In the genomic region with DNA sequence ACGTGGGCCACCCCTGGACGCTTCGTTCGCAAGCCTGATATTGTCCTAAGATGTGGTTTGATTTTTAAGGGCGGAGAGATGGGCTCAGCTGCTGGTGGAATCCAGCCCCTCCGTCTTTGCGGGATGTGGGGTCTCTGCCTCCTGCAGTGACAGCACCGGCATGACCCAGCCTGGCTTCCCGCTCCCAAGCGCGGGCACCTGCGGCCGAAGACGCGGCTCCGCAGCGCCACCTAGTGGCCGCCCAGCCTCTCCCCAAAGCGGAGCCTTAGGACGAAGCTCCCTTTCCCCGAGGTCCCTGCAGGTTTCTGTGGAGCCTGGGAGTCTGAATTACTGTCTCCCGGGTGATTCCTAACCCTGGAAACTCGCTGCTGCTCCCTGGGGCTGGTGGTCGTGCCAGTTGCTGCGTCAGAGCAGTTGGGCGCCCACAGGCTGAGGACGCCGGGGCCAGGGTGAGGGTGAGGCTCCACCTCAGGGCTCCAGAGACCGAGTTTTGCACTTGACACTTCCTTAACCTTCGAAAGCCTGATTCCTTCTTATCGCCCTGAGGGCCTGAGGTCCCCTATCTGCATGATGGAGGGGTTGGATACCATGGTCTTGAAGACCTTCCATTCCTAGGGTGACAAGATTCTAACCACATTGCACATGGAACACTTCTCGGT, we compare ENCODE assay signal across 8 cellular contexts.
DNase-seq lines count a peak whose midpoint lies in the region; ATAC-seq, FAIRE-seq and TF ChIP-seq lines count a peak whose summit lies in the region.

No MANE protein-coding gene starts in this region.

- H3K4me1 Mint-ChIP-seq in progenitor cell of endocrine pancreas (ENCODE audit: low read depth) = peaks cover 14% of the 10 kb centered on the region

- TF ChIP-seq CTCF in AG04450 (IDR thresholded peaks at IDR 0.05; ENCODE audit: low read depth, low read length) (peak; percentile 87), progenitor cell of endocrine pancreas (IDR thresholded peaks at IDR 0.05; ENCODE audit: unreplicated experiment) (peak; percentile 99)

- no peak for FAIRE-seq in frontal cortex (lab: Jason Lieb, UNC)

- ATAC-seq in GM18502 (IDR thresholded peaks at IDR 0.05; ENCODE audit: poor library complexity, unreplicated experiment) = peak; percentile 86
- peak; percentile 57 for ATAC-seq in HG03045 (IDR thresholded peaks at IDR 0.05; ENCODE audit: unreplicated experiment)

- peaks cover 43% of the 10 kb centered on the region for H3K27me3 Mint-ChIP-seq in progenitor cell of endocrine pancreas

- H3K9me3 Mint-ChIP-seq in progenitor cell of endocrine pancreas (ENCODE audit: low read depth) = no peaks in the 10 kb centered on the region

- CTCF ChIA-PET in AG04450 (lab: Charles Lee) = interaction anchor here (0.6 to 8.1 kb wide), 58 partner anchors 8 to 1709 kb away, joined by 3 to 80 read pairs (median 4); no protein-coding TSS in a partner anchor

- H3K27ac Mint-ChIP-seq in progenitor cell of endocrine pancreas = no peak overlapping the region

- no peak overlapping the region for H3K27ac ChIP-seq in AG04450 (ENCODE audit: low read depth, low read length)

- POLR2A ChIA-PET in AG04450 (lab: Yijun Ruan, JAX) = interaction anchor here (1.0 kb wide), 1 partner anchor 874 kb away, joined by 3 read pairs; a partner anchor contains a TSS

- H3K36me3 Mint-ChIP-seq in progenitor cell of endocrine pancreas (ENCODE audit: insufficient read depth) = no peaks in the 10 kb centered on the region

- no peaks in the 10 kb centered on the region; the same call in 1 of the 2 replicates for H3K9me3 ChIP-seq in AG04450 (ENCODE audit: control insufficient read depth, insufficient read depth, low read length)

- DNase-seq in AG04450 (ENCODE audit: low read depth, low spot score) (no peak), OCI-M1 (lab: John Stamatoyannopoulos, UW) (peak; percentile 28), frontal cortex (ENCODE audit: low spot score in 2 of 2) (peak; percentile 49 to 80), progenitor cell of endocrine pancreas (ENCODE audit: low spot score, unreplicated experiment) (peak; percentile 75), GF-D8 (lab: John Stamatoyannopoulos, UW) (no peak)
- DNase-seq in activated T-helper 1 cell treated with anti-CD3 and anti-CD28 coated beads, Interleukin-2, amount 50 U/mL, for 16 hours (ENCODE audit: low read depth in 1 of 2, low spot score in 1 of 2) = peak; percentile 32 to 36

- no peak overlapping the region for H3K4me3 ChIP-seq in AG04450 (ENCODE audit: low read depth, low read length)

- H3K27me3 ChIP-seq in AG04450 (ENCODE audit: control insufficient read depth, insufficient read depth, low read length) = peaks cover 4% of the 10 kb centered on the region

- peak overlapping the region; percentile 37 for H3K4me3 Mint-ChIP-seq in progenitor cell of endocrine pancreas (ENCODE audit: low read depth)

Comparison
In these comparisons a context has a peak if more than half of its experiments do, and no peak if none do; other contexts are left out.
1. DNase-seq: peak in OCI-M1 (single experiment), activated T-helper 1 cell treated with anti-CD3 and anti-CD28 coated beads, Interleukin-2, amount 50 U/mL, for 16 hours (2 of 2), frontal cortex (2 of 2) and progenitor cell of endocrine pancreas (single experiment); none in AG04450 (single experiment) and GF-D8 (single experiment).